ENCODE assay signal across 24 cellular contexts in genomic region chr5:80797428-80798024, GRCh38.
"Had no signal": no experiment of that assay in that cellular context is flagged by ENCODE, and none has a peak within 500 bp of the region (broad histone marks: within the 10 kb centered on the region; RNA-seq: fewer than 3 reads in every experiment).

No MANE protein-coding gene starts in this region.

- DNase-seq: activated CD4-positive, alpha-beta memory T cell treated with anti-CD3 and anti-CD28 coated beads for 36 hours; activated CD4-positive, alpha-beta T cell treated with anti-CD3 and anti-CD28 coated beads, Interleukin-2, amount 10 ng/mL, durations not matched to agents 24 days and 14 days; activated CD4-positive, CD25-positive, alpha-beta regulatory T cell treated with anti-CD3 and anti-CD28 coated beads, Interleukin-2, amount 50 U/mL, for 72 hours; activated CD8-positive, alpha-beta memory T cell treated with anti-CD3 and anti-CD28 coated beads, Interleukin-2, amount 50 U/mL, for 4 hours; activated effector memory CD4-positive, alpha-beta T cell treated with anti-CD3 and anti-CD28 coated beads, Interleukin-2, amount 50 U/mL, for 16 hours; activated naive CD4-positive, alpha-beta T cell treated with anti-CD3 and anti-CD28 coated beads, Interleukin-2, amount 50 U/mL, for 16 hours; activated T-cell treated with anti-CD3 and anti-CD28 coated beads, Interleukin-2, amount 50 U/mL, for 1 hour; dermis blood vessel endothelial cell; effector CD4-positive, alpha-beta T cell; foreskin keratinocyte; heart left ventricle; naive B cell; nephron progenitor cell; ovary; right lobe of liver; stimulated activated CD4-positive, alpha-beta T cell treated with anti-CD3 and anti-CD28 coated beads, Interleukin-4, amount 100 ng/mL, for 1 hour; stomach; T-helper 1 cell; thyroid gland; upper lobe of right lung had no signal

- H3K27ac Mint-ChIP-seq: activated CD4-positive, alpha-beta memory T cell treated with anti-CD3 and anti-CD28 coated beads for 36 hours; activated CD4-positive, alpha-beta T cell treated with anti-CD3 and anti-CD28 coated beads, Interleukin-2, amount 10 ng/mL, durations not matched to agents 24 days and 14 days; activated T-helper 1 cell treated with anti-CD3 and anti-CD28 coated beads, Interleukin-12 subunit alpha, Interleukin-12 subunit beta, Interleukin-2, Interleukin-4 antibody, amounts not matched to agents 30 ng/mL and 10 ng/mL and 1 ng/mL, durations not matched to agents 14 hours and 24 hours and 36 hours; mesothelial cell of epicardium; nephron progenitor cell; progenitor cell of endocrine pancreas; T-helper 2 cell treated with Interferon-gamma antibody and Interleukin-4, amounts not matched to agents 5 μg/mL and 100 μg/mL, for 36 hours had no signal

- H3K9me3 Mint-ChIP-seq: activated CD4-positive, alpha-beta memory T cell treated with anti-CD3 and anti-CD28 coated beads for 36 hours; activated T-helper 1 cell treated with anti-CD3 and anti-CD28 coated beads, Interleukin-12 subunit alpha, Interleukin-12 subunit beta, Interleukin-2, Interleukin-4 antibody, amounts not matched to agents 30 ng/mL and 10 ng/mL and 1 ng/mL, durations not matched to agents 14 hours and 24 hours and 36 hours had no signal

- H3K4me3 Mint-ChIP-seq: activated CD4-positive, alpha-beta memory T cell treated with anti-CD3 and anti-CD28 coated beads for 36 hours; activated CD4-positive, alpha-beta T cell treated with anti-CD3 and anti-CD28 coated beads, Interleukin-2, amount 10 ng/mL, durations not matched to agents 24 days and 14 days; activated T-helper 1 cell treated with anti-CD3 and anti-CD28 coated beads, Interleukin-12 subunit alpha, Interleukin-12 subunit beta, Interleukin-2, Interleukin-4 antibody, amounts not matched to agents 30 ng/mL and 10 ng/mL and 1 ng/mL, durations not matched to agents 14 hours and 24 hours and 36 hours; mesothelial cell of epicardium; naive B cell; nephron progenitor cell; T-helper 2 cell treated with Interferon-gamma antibody and Interleukin-4, amounts not matched to agents 5 μg/mL and 100 μg/mL, for 36 hours had no signal

- ATAC-seq: foreskin keratinocyte, heart left ventricle had no signal

- H3K4me1 Mint-ChIP-seq: activated CD4-positive, alpha-beta T cell treated with anti-CD3 and anti-CD28 coated beads, Interleukin-2, amount 10 ng/mL, durations not matched to agents 24 days and 14 days; mesothelial cell of epicardium; naive B cell; nephron progenitor cell had no signal

- H3K27me3 Mint-ChIP-seq: activated CD4-positive, alpha-beta memory T cell treated with anti-CD3 and anti-CD28 coated beads for 36 hours; activated CD4-positive, alpha-beta T cell treated with anti-CD3 and anti-CD28 coated beads, Interleukin-2, amount 10 ng/mL, durations not matched to agents 24 days and 14 days; naive B cell; progenitor cell of endocrine pancreas had no signal
